In genomic region chr6:149446791-149447376, GRCh38 we compare ENCODE assay signal across 28 cellular contexts. TPM values are rescaled to one million over a fixed set of nuclear protein-coding genes. Genes with fewer than 3 reads are reported as not detected.
DNase-seq lines count a peak whose midpoint lies in the region; ATAC-seq, FAIRE-seq and TF ChIP-seq lines count a peak whose summit lies in the region.
"Had no signal": no experiment of that assay in that cellular context is flagged by ENCODE, and none has a peak within 500 bp of the region (broad histone marks: within the 10 kb centered on the region; RNA-seq: fewer than 3 reads in every experiment).

No MANE protein-coding gene starts in this region.

- no peaks in the 10 kb centered on the region for H3K9me3 Mint-ChIP-seq in activated naive CD8-positive, alpha-beta T cell treated with anti-CD3 and anti-CD28 coated beads for 36 hours
- no peaks in the 10 kb centered on the region for H3K9me3 Mint-ChIP-seq in activated naive CD8-positive, alpha-beta T cell treated with anti-CD3 and anti-CD28 coated beads, Interleukin-2, amount 50 U/mL, for 24 hours
- H3K9me3 Mint-ChIP-seq in endodermal cell: no peaks in the 10 kb centered on the region
- no peaks in the 10 kb centered on the region for H3K9me3 Mint-ChIP-seq in stimulated activated memory B cell treated with anti-CD40 and anti-IgM and Interleukin-4, amounts not matched to agents 10 μg/mL and 1 μg/mL and 100 μg/mL, for 72 hours
- H3K9me3 Mint-ChIP-seq: activated CD4-positive, alpha-beta T cell treated with anti-CD3 and anti-CD28 coated beads, Interleukin-2, amount 10 ng/mL, durations not matched to agents 24 days and 14 days had no signal

- no peak overlapping the region for H3K27ac ChIP-seq in endodermal cell (ENCODE audit: low read depth, low read length)
- H3K27ac ChIP-seq: esophagus squamous epithelium, gastrocnemius medialis, stomach, tibial artery had no signal

- no peak for FAIRE-seq in GM19239 (lab: Jason Lieb, UNC)
- FAIRE-seq: colon, GM18507, keratinocyte had no signal

- H3K27ac Mint-ChIP-seq in activated naive CD8-positive, alpha-beta T cell treated with anti-CD3 and anti-CD28 coated beads for 36 hours: peak overlapping the region; percentile 8
- H3K27ac Mint-ChIP-seq in activated naive CD8-positive, alpha-beta T cell treated with anti-CD3 and anti-CD28 coated beads, Interleukin-2, amount 50 U/mL, for 24 hours: no peak overlapping the region
- peak overlapping the region; percentile 87 for H3K27ac Mint-ChIP-seq in T-helper 17 cell
- no peak overlapping the region for H3K27ac Mint-ChIP-seq in endodermal cell
- peak overlapping the region; percentile 23 for H3K27ac Mint-ChIP-seq in stimulated activated memory B cell treated with anti-CD40 and anti-IgM and Interleukin-4, amounts not matched to agents 10 μg/mL and 1 μg/mL and 100 μg/mL, for 72 hours
- H3K27ac Mint-ChIP-seq: activated CD4-positive, alpha-beta T cell treated with anti-CD3 and anti-CD28 coated beads, Interleukin-2, amount 10 ng/mL, durations not matched to agents 24 days and 14 days; activated CD8-positive, alpha-beta memory T cell treated with anti-CD3 and anti-CD28 coated beads, Interleukin-2, amount 10 ng/mL, durations not matched to agents 7 days and 5 days; CD14-positive monocyte had no signal

- H3K36me3 ChIP-seq in endodermal cell (ENCODE audit: control insufficient read depth, insufficient read depth, low read length): no peaks in the 10 kb centered on the region
- H3K36me3 ChIP-seq: esophagus squamous epithelium, gastrocnemius medialis, stomach, tibial artery had no signal

- TF ChIP-seq CTCF in endodermal cell (conservative IDR thresholded peaks at IDR 0.05): peak; percentile 51
- TF ChIP-seq CTCF in GM10248 (IDR thresholded peaks at IDR 0.05; ENCODE audit: control extremely low read depth, extremely low read depth, low read depth, missing control alignments): no peak

- H3K9ac ChIP-seq in endodermal cell (ENCODE audit: extremely low read depth, low read length, poor library complexity, severe bottlenecking): no peak overlapping the region

- peaks cover 26% of the 10 kb centered on the region for H3K27me3 ChIP-seq in endodermal cell (ENCODE audit: control insufficient read depth, insufficient read depth, low read length, poor library complexity, severe bottlenecking)

- no peak for ATAC-seq in activated naive CD8-positive, alpha-beta T cell treated with anti-CD3 and anti-CD28 coated beads, Interleukin-2, amount 50 U/mL, for 24 hours
- ATAC-seq in T-helper 17 cell: no peak
- ATAC-seq in stimulated activated memory B cell treated with anti-CD40 and anti-IgM and Interleukin-4, amounts not matched to agents 10 μg/mL and 1 μg/mL and 100 μg/mL, for 72 hours: no peak
- ATAC-seq: activated CD8-positive, alpha-beta memory T cell treated with anti-CD3 and anti-CD28 coated beads, Interleukin-2, amount 10 ng/mL, durations not matched to agents 7 days and 5 days; gastrocnemius medialis; sciatic nerve had no signal

- 87 to 90% methylated on average over 5 of the region's 5 CpGs for WGBS in endodermal cell (ENCODE audit: insufficient coverage in 1 of 2, insufficient read length in 1 of 2), 2 experiments

- H3K4me1 Mint-ChIP-seq in activated naive CD8-positive, alpha-beta T cell treated with anti-CD3 and anti-CD28 coated beads for 36 hours: peaks cover 1% of the 10 kb centered on the region
- H3K4me1 Mint-ChIP-seq in activated naive CD8-positive, alpha-beta T cell treated with anti-CD3 and anti-CD28 coated beads, Interleukin-2, amount 50 U/mL, for 24 hours: peaks cover 5% of the 10 kb centered on the region
- peaks cover 27% of the 10 kb centered on the region for H3K4me1 Mint-ChIP-seq in T-helper 17 cell
- H3K4me1 Mint-ChIP-seq in endodermal cell: peaks cover 2% of the 10 kb centered on the region
- peaks cover 24% of the 10 kb centered on the region for H3K4me1 Mint-ChIP-seq in stimulated activated memory B cell treated with anti-CD40 and anti-IgM and Interleukin-4, amounts not matched to agents 10 μg/mL and 1 μg/mL and 100 μg/mL, for 72 hours

- CTCF ChIA-PET in GM10248 (lab: Yijun Ruan, JAX): interaction anchor here (1.1 to 2.2 kb wide), 3 partner anchors 15 to 869 kb away, joined by 3 to 15 read pairs (median 14); no protein-coding TSS in a partner anchor

- H3K36me3 Mint-ChIP-seq in activated naive CD8-positive, alpha-beta T cell treated with anti-CD3 and anti-CD28 coated beads for 36 hours: peaks cover 16% of the 10 kb centered on the region
- peaks cover 5% of the 10 kb centered on the region for H3K36me3 Mint-ChIP-seq in activated naive CD8-positive, alpha-beta T cell treated with anti-CD3 and anti-CD28 coated beads, Interleukin-2, amount 50 U/mL, for 24 hours (ENCODE audit: low read depth)
- H3K36me3 Mint-ChIP-seq in T-helper 17 cell (ENCODE audit: low read depth) (no peaks in the 10 kb centered on the region), endodermal cell (ENCODE audit: low read depth) (no peaks in the 10 kb centered on the region)
- peaks cover 25% of the 10 kb centered on the region for H3K36me3 Mint-ChIP-seq in stimulated activated memory B cell treated with anti-CD40 and anti-IgM and Interleukin-4, amounts not matched to agents 10 μg/mL and 1 μg/mL and 100 μg/mL, for 72 hours

- no peak overlapping the region for H3K4me3 ChIP-seq in endodermal cell (ENCODE audit: low read length)
- H3K4me3 ChIP-seq: esophagus squamous epithelium, gastrocnemius medialis, SK-N-MC, stomach, tibial artery had no signal

- POLR2A ChIA-PET in GM10248 (lab: Yijun Ruan, JAX): interaction anchor here (0.6 kb wide), 1 partner anchor 20 kb away, joined by 4 read pairs; no protein-coding TSS in a partner anchor

- no peak overlapping the region for H3K4me3 Mint-ChIP-seq in activated naive CD8-positive, alpha-beta T cell treated with anti-CD3 and anti-CD28 coated beads for 36 hours
- no peak overlapping the region for H3K4me3 Mint-ChIP-seq in activated naive CD8-positive, alpha-beta T cell treated with anti-CD3 and anti-CD28 coated beads, Interleukin-2, amount 50 U/mL, for 24 hours
- peak overlapping the region; percentile 76 for H3K4me3 Mint-ChIP-seq in T-helper 17 cell
- no peak overlapping the region for H3K4me3 Mint-ChIP-seq in endodermal cell
- no peak overlapping the region for H3K4me3 Mint-ChIP-seq in stimulated activated memory B cell treated with anti-CD40 and anti-IgM and Interleukin-4, amounts not matched to agents 10 μg/mL and 1 μg/mL and 100 μg/mL, for 72 hours
- H3K4me3 Mint-ChIP-seq: activated CD4-positive, alpha-beta T cell treated with anti-CD3 and anti-CD28 coated beads, Interleukin-2, amount 10 ng/mL, durations not matched to agents 24 days and 14 days; activated CD8-positive, alpha-beta memory T cell treated with anti-CD3 and anti-CD28 coated beads, Interleukin-2, amount 10 ng/mL, durations not matched to agents 7 days and 5 days had no signal

- no peak for DNase-seq in activated naive CD8-positive, alpha-beta T cell treated with anti-CD3 and anti-CD28 coated beads for 36 hours
- no peak for DNase-seq in activated naive CD8-positive, alpha-beta T cell treated with anti-CD3 and anti-CD28 coated beads, Interleukin-2, amount 50 U/mL, for 24 hours
- no peak for DNase-seq in T-helper 17 cell
- DNase-seq in endodermal cell: peak; percentile 73
- no peak for DNase-seq in GM10248 (ENCODE audit: extremely low spot score)
- DNase-seq in GM19239 (ENCODE audit: insufficient read length, low spot score): no peak
- DNase-seq in NOMO-1 treated with dmso at 0.1 percent for 144 hours (lab: John Stamatoyannopoulos, UW; ENCODE audit: unreplicated experiment): no peak
- DNase-seq: activated CD4-positive, alpha-beta T cell treated with anti-CD3 and anti-CD28 coated beads, Interleukin-2, amount 10 ng/mL, durations not matched to agents 24 days and 14 days; activated CD8-positive, alpha-beta memory T cell treated with anti-CD3 and anti-CD28 coated beads, Interleukin-2, amount 10 ng/mL, durations not matched to agents 7 days and 5 days; esophagus squamous epithelium; gastrocnemius medialis; HCEC 1CT; NCI-H1105 treated with DMSO at 0.1 percent for 48 hours; NCI-H2081 treated with DMSO at 0.1 percent for 48 hours; NCI-H82; stimulated activated CD4-positive, alpha-beta T cell treated with anti-CD3 and anti-CD28 coated beads, Interleukin-15, amount 100 ng/mL, for 24 hours; stomach had no signal

- no peaks in the 10 kb centered on the region for H3K27me3 Mint-ChIP-seq in activated naive CD8-positive, alpha-beta T cell treated with anti-CD3 and anti-CD28 coated beads for 36 hours
- H3K27me3 Mint-ChIP-seq in activated naive CD8-positive, alpha-beta T cell treated with anti-CD3 and anti-CD28 coated beads, Interleukin-2, amount 50 U/mL, for 24 hours: peaks cover 1% of the 10 kb centered on the region
- H3K27me3 Mint-ChIP-seq in T-helper 17 cell: no peaks in the 10 kb centered on the region
- H3K27me3 Mint-ChIP-seq in endodermal cell (ENCODE audit: insufficient read depth): peaks cover 32% of the 10 kb centered on the region
- H3K27me3 Mint-ChIP-seq in stimulated activated memory B cell treated with anti-CD40 and anti-IgM and Interleukin-4, amounts not matched to agents 10 μg/mL and 1 μg/mL and 100 μg/mL, for 72 hours: no peaks in the 10 kb centered on the region
- H3K27me3 Mint-ChIP-seq: activated CD4-positive, alpha-beta T cell treated with anti-CD3 and anti-CD28 coated beads, Interleukin-2, amount 10 ng/mL, durations not matched to agents 24 days and 14 days; activated CD8-positive, alpha-beta memory T cell treated with anti-CD3 and anti-CD28 coated beads, Interleukin-2, amount 10 ng/mL, durations not matched to agents 7 days and 5 days had no signal

- H3K4me1 ChIP-seq in endodermal cell (ENCODE audit: control insufficient read depth, insufficient read depth, low read length): no peaks in the 10 kb centered on the region
- H3K4me1 ChIP-seq: gastrocnemius medialis had no signal

- no peaks in the 10 kb centered on the region for H3K9me3 ChIP-seq in T-helper 17 cell (ENCODE audit: control insufficient read depth, low read length, poor library complexity, severe bottlenecking)
- no peaks in the 10 kb centered on the region for H3K9me3 ChIP-seq in endodermal cell (ENCODE audit: control insufficient read depth, low read length)
- H3K9me3 ChIP-seq: esophagus squamous epithelium, gastrocnemius medialis, stomach, tibial artery had no signal

RNA-seq across cellular contexts. Expression of gene ZC3H12D, which starts 37.9 kb away (rescaled TPM):
- 10 to 100 TPM; 27.9 to 28.0 TPM for total RNA-seq in activated naive CD8-positive, alpha-beta T cell treated with anti-CD3 and anti-CD28 coated beads for 36 hours
- 100 to 1,000 TPM; 219 to 248 TPM for total RNA-seq in T-helper 17 cell
- under 1 TPM; 0.20 to 0.42 TPM for total RNA-seq in endodermal cell
- polyA plus RNA-seq in endodermal cell (2013, experiment 1 of 2): 0.21 TPM
- 0.25 TPM for polyA plus RNA-seq in endodermal cell (2013, experiment 2 of 2)
- total RNA-seq: MCF 10A had no signal

RNA-seq across cellular contexts. Expression of gene SUMO4, which starts 46.8 kb away (rescaled TPM):
- total RNA-seq in activated naive CD8-positive, alpha-beta T cell treated with anti-CD3 and anti-CD28 coated beads for 36 hours: 1 to 10 TPM; 2.3 to 2.6 TPM
- total RNA-seq in T-helper 17 cell (10 to 100 TPM in 1 of 2 donors, 1 to 10 TPM in 1; 9.0 to 11.4 TPM), endodermal cell (1 to 10 TPM; 1.3 to 1.9 TPM)
- polyA plus RNA-seq in endodermal cell (2013, experiment 1 of 2): 0.21 TPM
- 0.54 TPM for polyA plus RNA-seq in endodermal cell (2013, experiment 2 of 2)
- polyA plus RNA-seq: adipose tissue, neural cell, stomach had no signal

Comparison
In these comparisons a context has a peak if more than half of its experiments do, and no peak if none do; other contexts are left out.
1. H3K27ac Mint-ChIP-seq: peak in activated naive CD8-positive, alpha-beta T cell treated with anti-CD3 and anti-CD28 coated beads for 36 hours (single experiment), T-helper 17 cell (single experiment) and stimulated activated memory B cell treated with anti-CD40 and anti-IgM and Interleukin-4, amounts not matched to agents 10 μg/mL and 1 μg/mL and 100 μg/mL, for 72 hours (single experiment); none in activated naive CD8-positive, alpha-beta T cell treated with anti-CD3 and anti-CD28 coated beads, Interleukin-2, amount 50 U/mL, for 24 hours (single experiment) and endodermal cell (single experiment).
2. RNA of gene ZC3H12D, which starts 37.9 kb away (total RNA-seq): 219 to 248 TPM in T-helper 17 cell and 27.9 to 28.0 TPM in activated naive CD8-positive, alpha-beta T cell treated with anti-CD3 and anti-CD28 coated beads for 36 hours; 0.20 to 0.42 TPM in endodermal cell; every median in the first group is over 10 times any median in the second.